24 cellular contexts compared by ENCODE assay signal in the genomic region with DNA sequence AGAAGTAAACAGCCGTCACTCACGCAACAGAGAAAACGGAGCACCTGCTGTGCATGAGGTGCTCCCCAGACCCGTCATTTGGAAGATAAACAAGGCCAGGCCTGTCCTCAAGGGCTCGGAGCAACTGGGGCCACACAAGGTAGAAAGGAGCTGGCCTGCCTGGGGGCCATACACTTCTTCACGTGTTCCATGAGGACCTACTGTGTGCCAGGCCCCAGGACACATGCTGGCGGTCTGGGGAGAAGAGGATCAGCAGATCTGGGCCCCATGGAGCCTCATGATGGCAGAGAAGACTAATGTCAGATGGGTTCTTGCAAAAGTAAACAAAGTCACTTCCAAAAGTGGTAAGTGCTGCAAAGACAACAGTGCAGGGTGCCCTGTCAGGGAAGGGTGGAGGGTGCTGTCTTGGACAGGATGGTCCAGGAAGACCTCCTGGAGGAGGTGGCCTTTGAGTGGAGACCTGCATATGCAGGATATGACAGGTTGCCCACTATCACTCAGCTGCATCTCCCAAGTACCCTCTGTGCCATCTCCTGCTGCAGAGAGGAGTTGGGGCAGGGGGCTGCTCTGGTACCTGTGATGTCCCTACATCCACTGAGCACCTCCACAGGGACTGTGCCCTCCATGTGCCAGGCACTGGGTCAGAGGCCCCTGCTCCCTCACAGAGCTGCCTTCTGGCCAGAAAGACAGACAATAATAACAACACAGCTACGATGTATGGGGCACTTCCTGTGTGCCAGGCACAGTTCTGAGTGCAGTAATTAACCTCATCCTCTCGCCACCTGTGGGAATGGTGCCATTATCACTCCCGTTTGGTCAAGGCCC. TPM values are rescaled to one million over a fixed set of nuclear protein-coding genes. Genes with fewer than 3 reads are reported as not detected.
DNase-seq lines count a peak whose midpoint lies in the region; ATAC-seq and TF ChIP-seq lines count a peak whose summit lies in the region.
"Had no signal": no experiment of that assay in that cellular context is flagged by ENCODE, and none has a peak within 500 bp of the region (broad histone marks: within the 10 kb centered on the region; RNA-seq: fewer than 3 reads in every experiment).

No MANE protein-coding gene starts in this region.

- peak; percentile 29 for DNase-seq in activated effector memory CD4-positive, alpha-beta T cell treated with Interleukin-2 at 50 U/mL for 16 hours
- DNase-seq in activated effector memory CD4-positive, alpha-beta T cell treated with anti-CD3 and anti-CD28 coated beads, Interleukin-2, amount 50 U/mL, for 16 hours, result no peak
- peak in 1 of 2 donors; percentile 10 for DNase-seq in activated T-cell treated with anti-CD3 and anti-CD28 coated beads, Interleukin-2, amount 50 U/mL, for 72 hours
- no peak for DNase-seq in effector memory CD8-positive, alpha-beta T cell
- DNase-seq in dorsolateral prefrontal cortex (no peak), NK-92 (lab: John Stamatoyannopoulos, UW; ENCODE audit: unreplicated experiment) (no peak), HEK293T (ENCODE audit: extremely low spot score) (no peak), ureter (ENCODE audit: low spot score) (no peak)
- DNase-seq: DMS79, H9, mesenchymal stem cell, NCI-H1436, NCI-H526, SIG-M5, uterus had no signal

- H3K4me1 Mint-ChIP-seq in activated T-cell treated with anti-CD3 and anti-CD28 coated beads, Interleukin-2, amount 50 U/mL, for 72 hours (ENCODE audit: low read depth), result peaks cover 44% of the 10 kb centered on the region
- peaks cover 14 to 22% of the 10 kb centered on the region in 2 donors for H3K4me1 Mint-ChIP-seq in effector memory CD8-positive, alpha-beta T cell (ENCODE audit: low read depth in 2 of 2)
- H3K4me1 Mint-ChIP-seq: CD14-positive monocyte, nephron had no signal

- POLR2A ChIA-PET in HEK293T (lab: Yijun Ruan, JAX), result no interaction called here

- intact Hi-C loops in dorsolateral prefrontal cortex (cut with DNase I), result no loop called here

- peaks cover 0 to 4% (median 0%) of the 10 kb centered on the region in 45 donors for H3K27me3 ChIP-seq in dorsolateral prefrontal cortex
- H3K27me3 ChIP-seq: uterus had no signal

- CTCF ChIA-PET in HEK293T (lab: Yijun Ruan, JAX), result no interaction called here

- peak; percentile 14 to 48 for ATAC-seq in activated T-cell treated with anti-CD3 and anti-CD28 coated beads, Interleukin-2, amount 50 U/mL, for 72 hours (replicated peaks in 1 of 2)
- peak; percentile 56 for ATAC-seq in effector memory CD8-positive, alpha-beta T cell (replicated peaks)
- ATAC-seq: esophagus mucosa, gastroesophageal sphincter, WTC11 had no signal

- H3K36me3 Mint-ChIP-seq in activated T-cell treated with anti-CD3 and anti-CD28 coated beads, Interleukin-2, amount 50 U/mL, for 72 hours (ENCODE audit: insufficient read depth in 2 of 2), result no peaks in the 10 kb centered on the region
- H3K36me3 Mint-ChIP-seq in effector memory CD8-positive, alpha-beta T cell (ENCODE audit: insufficient read depth), result peaks cover 2% of the 10 kb centered on the region
- H3K36me3 Mint-ChIP-seq: CD14-positive monocyte, WTC11 had no signal

- TF ChIP-seq CTCF in dorsolateral prefrontal cortex (IDR thresholded peaks at IDR 0.05 in 54 of 56, conservative IDR thresholded peaks at IDR 0.05 in 2 of 56; ENCODE audit: low read depth in 1 of 56, partially characterized antibody in 56 of 56), result no peak

- peak overlapping the region; percentile 43 to 77 for H3K4me3 Mint-ChIP-seq in activated T-cell treated with anti-CD3 and anti-CD28 coated beads, Interleukin-2, amount 50 U/mL, for 72 hours
- peak overlapping the region; percentile 34 to 48 for H3K4me3 Mint-ChIP-seq in effector memory CD8-positive, alpha-beta T cell
- H3K4me3 Mint-ChIP-seq: CD14-positive monocyte, H9, nephron, WTC11 had no signal

- H3K27ac ChIP-seq in dorsolateral prefrontal cortex, result no peak overlapping the region
- H3K27ac ChIP-seq: gastroesophageal sphincter, uterus had no signal

- H3K9me3 Mint-ChIP-seq in activated T-cell treated with anti-CD3 and anti-CD28 coated beads, Interleukin-2, amount 50 U/mL, for 72 hours, result no peaks in the 10 kb centered on the region
- no peaks in the 10 kb centered on the region for H3K9me3 Mint-ChIP-seq in effector memory CD8-positive, alpha-beta T cell
- H3K9me3 Mint-ChIP-seq: H9, nephron had no signal

- no peaks in the 10 kb centered on the region for H3K27me3 Mint-ChIP-seq in activated T-cell treated with anti-CD3 and anti-CD28 coated beads, Interleukin-2, amount 50 U/mL, for 72 hours (ENCODE audit: low read depth)
- peaks cover 32 to 40% of the 10 kb centered on the region in 2 donors for H3K27me3 Mint-ChIP-seq in effector memory CD8-positive, alpha-beta T cell

- H3K27ac Mint-ChIP-seq in activated T-cell treated with anti-CD3 and anti-CD28 coated beads, Interleukin-2, amount 50 U/mL, for 72 hours, result peak overlapping the region; percentile 16
- H3K27ac Mint-ChIP-seq in effector memory CD8-positive, alpha-beta T cell, result peak overlapping the region; percentile 44 to 63
- H3K27ac Mint-ChIP-seq: CD14-positive monocyte, H9, nephron, progenitor cell of endocrine pancreas, WTC11 had no signal

- no peak overlapping the region for H3K4me3 ChIP-seq in dorsolateral prefrontal cortex
- H3K4me3 ChIP-seq: gastroesophageal sphincter, skin epidermis, uterus had no signal

TF ChIP-seq in HEK293T, 16 proteins besides CTCF, POLR2A, EP300 and RAD21:
- TF ChIP-seq ZNF384 (IDR thresholded peaks at IDR 0.05), result no peak
- no peak for TF ChIP-seq BHLHE40 (IDR thresholded peaks at IDR 0.05; ENCODE audit: borderline replicate concordance)
- no peak for TF ChIP-seq TARDBP (IDR thresholded peaks at IDR 0.05)
- TF ChIP-seq FOXK2 (IDR thresholded peaks at IDR 0.05), result no peak
- TF ChIP-seq, protein P1, sequence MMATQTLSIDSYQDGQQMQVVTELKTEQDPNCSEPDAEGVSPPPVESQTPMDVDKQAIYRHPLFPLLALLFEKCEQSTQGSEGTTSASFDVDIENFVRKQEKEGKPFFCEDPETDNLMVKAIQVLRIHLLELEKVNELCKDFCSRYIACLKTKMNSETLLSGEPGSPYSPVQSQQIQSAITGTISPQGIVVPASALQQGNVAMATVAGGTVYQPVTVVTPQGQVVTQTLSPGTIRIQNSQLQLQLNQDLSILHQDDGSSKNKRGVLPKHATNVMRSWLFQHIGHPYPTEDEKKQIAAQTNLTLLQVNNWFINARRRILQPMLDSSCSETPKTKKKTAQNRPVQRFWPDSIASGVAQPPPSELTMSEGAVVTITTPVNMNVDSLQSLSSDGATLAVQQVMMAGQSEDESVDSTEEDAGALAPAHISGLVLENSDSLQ (IDR thresholded peaks at IDR 0.05), result no peak
- no peak for TF ChIP-seq ARNT (IDR thresholded peaks at IDR 0.05)
- no peak for TF ChIP-seq NFRKB (IDR thresholded peaks at IDR 0.05)
- no peak for TF ChIP-seq L3MBTL2 (conservative IDR thresholded peaks at IDR 0.05)
- no peak for TF ChIP-seq ELF4 (IDR thresholded peaks at IDR 0.05)
- TF ChIP-seq SP1 (IDR thresholded peaks at IDR 0.05), result no peak
- no peak for TF ChIP-seq LEF1 (IDR thresholded peaks at IDR 0.05; ENCODE audit: borderline replicate concordance)

RNA-seq across cellular contexts. Expression of a gene that starts 14.1 kb away (rescaled TPM):
- total RNA-seq in activated T-cell treated with anti-CD3 and anti-CD28 coated beads, Interleukin-2, amount 50 U/mL, for 72 hours, result under 1 TPM in 1 of 2 donors, not detected in 1; 0.58 TPM
- total RNA-seq in dorsolateral prefrontal cortex (10 to 100 TPM in 7 of 120 experiments, 1 to 10 TPM in 113; 2.0 to 12.7 (median 6.4) TPM), ureter (1.4 TPM)
- total RNA-seq: cardiac septum, H9, OCI-LY7, progenitor cell of endocrine pancreas had no signal
